26 cellular contexts compared by ENCODE assay signal in genomic region chr6:44305200-44305725, GRCh38. TPM values are rescaled to one million over a fixed set of nuclear protein-coding genes. Genes with fewer than 3 reads are reported as not detected.
A peak's percentile ranks its signal among the peaks of the same experiment; 100 is the strongest.
DNase-seq lines count a peak whose midpoint lies in the region; ATAC-seq and TF ChIP-seq lines count a peak whose summit lies in the region.
"Had no signal": no experiment of that assay in that cellular context is flagged by ENCODE, and none has a peak within 500 bp of the region (broad histone marks: within the 10 kb centered on the region; RNA-seq: fewer than 3 reads in every experiment).

No MANE protein-coding gene starts in this region.

- H2BK12ac ChIP-seq in H9 (ENCODE audit: insufficient read length, low read depth, low read length) = no peak overlapping the region

- no peak overlapping the region for H3K27ac ChIP-seq in H9 (ENCODE audit: insufficient read length, low read depth, low read length)
- H3K27ac ChIP-seq in angular gyrus (ENCODE audit: low read depth, low read length) = peak overlapping the region; percentile 49
- no peak overlapping the region for H3K27ac ChIP-seq in smooth muscle cell (ENCODE audit: low read depth)
- H3K27ac ChIP-seq in psoas muscle = no peak overlapping the region
- H3K27ac ChIP-seq: body of pancreas, colonic mucosa, esophagus squamous epithelium, left lung, pancreas, right atrium auricular region, transverse colon had no signal

- H3T11ph ChIP-seq in H9 (ENCODE audit: low read length) = no peak overlapping the region

- H3K27ac Mint-ChIP-seq in H9 = peak overlapping the region; percentile 70 to 92 (median 90); a peak in 5 of 7 replicates
- H3K27ac Mint-ChIP-seq: activated CD8-positive, alpha-beta memory T cell treated with anti-CD3 and anti-CD28 coated beads, Interleukin-2, amount 10 ng/mL, durations not matched to agents 7 days and 5 days; activated naive CD8-positive, alpha-beta T cell; natural killer cell; stimulated activated naive CD8-positive, alpha-beta T cell treated with anti-CD3 and anti-CD28 coated beads, Interleukin-15, amount 100 ng/mL, for 72 hours had no signal

- no peak overlapping the region for H3K4me3 ChIP-seq in smooth muscle cell
- no peak overlapping the region for H3K4me3 ChIP-seq in psoas muscle
- H3K4me3 ChIP-seq: body of pancreas, colonic mucosa, esophagus squamous epithelium, left lung, pancreas, right atrium auricular region, transverse colon had no signal

- no peak overlapping the region for H3K23ac ChIP-seq in H9 (ENCODE audit: insufficient read length, low read depth, low read length)

- no peak overlapping the region for H2AFZ ChIP-seq in H9 (ENCODE audit: low read length)
- H2AFZ ChIP-seq in smooth muscle cell (ENCODE audit: low read depth) = no peak overlapping the region

- H3K23me2 ChIP-seq in H9 (ENCODE audit: insufficient read length, low read depth, low read length, poor library complexity, severe bottlenecking) = no peaks in the 10 kb centered on the region

- H2AK5ac ChIP-seq in H9 (ENCODE audit: insufficient read length, low read length) = no peak overlapping the region

- peaks cover 39 to 88% (median 85%) of the 10 kb centered on the region in 3 experiments for H3K36me3 Mint-ChIP-seq in H9 (ENCODE audit: insufficient read depth in 1 of 3, low read depth in 3 of 3)

- H3K56ac ChIP-seq in H9 (ENCODE audit: insufficient read length, low read depth, low read length) = no peak overlapping the region

- no peak overlapping the region for H4K8ac ChIP-seq in H9 (replicated peaks; ENCODE audit: insufficient read length, low read depth, low read length)

- no peak overlapping the region for H2BK120ac ChIP-seq in H9 (ENCODE audit: low read depth, low read length, poor library complexity, severe bottlenecking)

- H3K27me3 ChIP-seq in H9 (ENCODE audit: insufficient read depth, low read length) (peaks cover 2% of the 10 kb centered on the region; the same call in 1 of the 2 replicates), smooth muscle cell (ENCODE audit: low read depth) (no peaks in the 10 kb centered on the region), psoas muscle (ENCODE audit: insufficient read depth in 3 of 3, low read length in 2 of 3) (no peaks in the 10 kb centered on the region)
- H3K27me3 ChIP-seq: body of pancreas, colonic mucosa, esophagus squamous epithelium, left lung, pancreas, right atrium auricular region, transverse colon had no signal

- no CpG with 5 or more reads among the region's 5 CpGs for WGBS in H9 (ENCODE audit: extremely low coverage, insufficient read length, low lambda C conversion rate)
- WGBS in smooth muscle cell (ENCODE audit: low lambda C conversion rate) = 91% methylated on average over 5 of the region's 5 CpGs
- WGBS in psoas muscle, 3 donors = 85 to 88% (median 87%) methylated on average over 4 to 5 of the region's 5 CpGs

- no peaks in the 10 kb centered on the region for H3F3A ChIP-seq in smooth muscle cell (ENCODE audit: low read depth)

- no peak overlapping the region for H2BK15ac ChIP-seq in H9 (ENCODE audit: low read depth, low read length)

- H3K79me2 ChIP-seq in H9 (ENCODE audit: insufficient read depth, low read length) = no peaks in the 10 kb centered on the region
- no peaks in the 10 kb centered on the region for H3K79me2 ChIP-seq in smooth muscle cell (ENCODE audit: low read depth)

- H3K9ac ChIP-seq in H9 (ENCODE audit: extremely low read depth, insufficient read length, low read length) (no peak overlapping the region), smooth muscle cell (ENCODE audit: low read depth) (no peak overlapping the region)

- peak overlapping the region in 1 of 2 experiments; percentile 18; a peak in 1 of 5 replicates for H3K4me3 Mint-ChIP-seq in H9
- H3K4me3 Mint-ChIP-seq: activated CD8-positive, alpha-beta memory T cell treated with anti-CD3 and anti-CD28 coated beads, Interleukin-2, amount 10 ng/mL, durations not matched to agents 7 days and 5 days; activated naive CD8-positive, alpha-beta T cell; CD4-positive, alpha-beta memory T cell; natural killer cell; stimulated activated naive CD8-positive, alpha-beta T cell treated with anti-CD3 and anti-CD28 coated beads, Interleukin-15, amount 100 ng/mL, for 72 hours had no signal

- no peak overlapping the region for H3K4ac ChIP-seq in H9 (ENCODE audit: low read depth, low read length)

- TF ChIP-seq CTCF in H9 (conservative IDR thresholded peaks at IDR 0.05) (no peak), smooth muscle cell (IDR thresholded peaks at IDR 0.05; ENCODE audit: borderline replicate concordance, insufficient read depth, poor library complexity, severe bottlenecking) (no peak), psoas muscle (IDR thresholded peaks at IDR 0.05) (no peak)

- ATAC-seq in psoas muscle (no peak), GM18505 (IDR thresholded peaks at IDR 0.05; ENCODE audit: unreplicated experiment) (no peak)

- no peaks in the 10 kb centered on the region for H3K9me3 Mint-ChIP-seq in H9
- H3K9me3 Mint-ChIP-seq: CD4-positive, alpha-beta memory T cell; natural killer cell; stimulated activated naive CD8-positive, alpha-beta T cell treated with anti-CD3 and anti-CD28 coated beads, Interleukin-15, amount 100 ng/mL, for 72 hours had no signal

- no peaks in the 10 kb centered on the region for H4K20me1 ChIP-seq in H9 (ENCODE audit: control insufficient read depth, insufficient read depth, insufficient read length)
- no peaks in the 10 kb centered on the region for H4K20me1 ChIP-seq in smooth muscle cell (ENCODE audit: low read depth)

- no peak overlapping the region for H3K14ac ChIP-seq in H9 (ENCODE audit: insufficient read depth, low read length)

- H3K9me3 ChIP-seq in H9 (ENCODE audit: control insufficient read depth, low read depth, low read length) (no peaks in the 10 kb centered on the region), smooth muscle cell (replicated peaks; ENCODE audit: low read depth) (no peaks in the 10 kb centered on the region), psoas muscle (no peaks in the 10 kb centered on the region)
- H3K9me3 ChIP-seq: body of pancreas, colonic mucosa, esophagus squamous epithelium, left lung, pancreas, right atrium auricular region, transverse colon had no signal

- DNase-seq in ELF-1 (ENCODE audit: low read depth, low spot score) = peak; percentile 16
- no peak for DNase-seq in H9
- DNase-seq in mesenteric fat pad (ENCODE audit: low spot score) = peak; percentile 47
- DNase-seq in superior temporal gyrus (ENCODE audit: extremely low spot score) = no peak
- DNase-seq in smooth muscle cell (lab: John Stamatoyannopoulos, UW; ENCODE audit: unreplicated experiment) = no peak
- no peak for DNase-seq in psoas muscle
- DNase-seq: colonic mucosa, esophagus squamous epithelium, left lung, NCI-H1048, NCI-H187, NCI-H2227 treated with DMSO at 0.1 percent for 48 hours, transverse colon had no signal

- no peaks in the 10 kb centered on the region for H3K79me1 ChIP-seq in H9 (ENCODE audit: insufficient read depth, low read depth, low read length, poor library complexity, severe bottlenecking)

- intact Hi-C loops in psoas muscle (cut with DNase I) = loop anchor here (5.0 kb wide), 1 partner anchor 38 kb away; the partner anchor contains the start of gene NFKBIE (in 2 of the 2)

- H3K4me1 ChIP-seq in H9 (ENCODE audit: insufficient read depth, low read length) = no peaks in the 10 kb centered on the region
- no peaks in the 10 kb centered on the region for H3K4me1 ChIP-seq in smooth muscle cell (ENCODE audit: low read depth)
- H3K4me1 ChIP-seq in psoas muscle = no peaks in the 10 kb centered on the region
- H3K4me1 ChIP-seq: body of pancreas, colonic mucosa, esophagus squamous epithelium, left lung, pancreas, right atrium auricular region had no signal

- H3K4me2 ChIP-seq in H9 (ENCODE audit: insufficient read depth, insufficient read length, low read length) (no peak overlapping the region), smooth muscle cell (no peak overlapping the region)

- no peaks in the 10 kb centered on the region for H3K27me3 Mint-ChIP-seq in H9 (ENCODE audit: low read depth)
- H3K27me3 Mint-ChIP-seq: activated CD8-positive, alpha-beta memory T cell treated with anti-CD3 and anti-CD28 coated beads, Interleukin-2, amount 10 ng/mL, durations not matched to agents 7 days and 5 days; activated naive CD8-positive, alpha-beta T cell; CD4-positive, alpha-beta memory T cell; stimulated activated naive CD8-positive, alpha-beta T cell treated with anti-CD3 and anti-CD28 coated beads, Interleukin-15, amount 100 ng/mL, for 72 hours had no signal

- no peak overlapping the region for H2BK5ac ChIP-seq in H9 (ENCODE audit: insufficient read length, low read length)

- no peaks in the 10 kb centered on the region for H3K36me3 ChIP-seq in smooth muscle cell (ENCODE audit: low read depth)
- peaks cover 4 to 99% of the 10 kb centered on the region in 2 donors for H3K36me3 ChIP-seq in psoas muscle (ENCODE audit: insufficient read depth in 1 of 2, low read depth in 1 of 2)
- H3K36me3 ChIP-seq: colonic mucosa had no signal

- TF ChIP-seq POLR2A in GM18505 (IDR thresholded peaks at IDR 0.05; ENCODE audit: borderline replicate concordance, extremely low read depth, insufficient read depth, insufficient read length) = no peak

- H2BK20ac ChIP-seq in H9 (ENCODE audit: low read depth, low read length, poor library complexity, severe bottlenecking) = no peak overlapping the region

- no peak overlapping the region for H4K5ac ChIP-seq in H9 (ENCODE audit: insufficient read length, low read depth, low read length)

- H3K4me1 Mint-ChIP-seq in H9 = no peaks in the 10 kb centered on the region

- H4K91ac ChIP-seq in H9 (ENCODE audit: insufficient read length, low read depth, low read length) = no peak overlapping the region

- H3K18ac ChIP-seq in H9 (ENCODE audit: insufficient read length, low read depth, low read length) = peak overlapping the region; percentile 35

RNA-seq across cellular contexts. Expression of gene AARS2, which starts 7.9 kb away (rescaled TPM):
- total RNA-seq in H9 (2021) (21.7 and 22.1 TPM in 2 replicates), mesenteric fat pad (8.1 TPM), smooth muscle cell (7.5 and 8.6 TPM in 2 replicates), psoas muscle (1 to 10 TPM; 4.4 to 7.4 (median 5.1) TPM)
- polyA plus RNA-seq in smooth muscle cell (15.1 and 21.5 TPM in 2 replicates), psoas muscle (1 to 10 TPM; 2.2 to 4.3 (median 3.0) TPM)

RNA-seq across cellular contexts. Expression of gene TMEM151B, which starts 35.0 kb away (rescaled TPM):
- total RNA-seq in H9 (2021) = 2.4 and 2.7 TPM in 2 replicates
- total RNA-seq in mesenteric fat pad = not detected
- 0.04 TPM in 1 of 2 replicates, not detected in the other for total RNA-seq in smooth muscle cell
- not detected in 2 replicates for polyA plus RNA-seq in smooth muscle cell
- not detected for total RNA-seq in psoas muscle
- polyA plus RNA-seq in psoas muscle = under 1 TPM in 2 of 3 donors, not detected in 1; 0.04 to 0.07 TPM
- total RNA-seq: CD4-positive, alpha-beta memory T cell; esophagus squamous epithelium; left lung; natural killer cell; T-helper 1 cell treated with Interleukin-12 subunit alpha and Interleukin-12 subunit beta and Interleukin-4 antibody, amounts not matched to agents 30 ng/mL and 1 ng/mL, for 36 hours had no signal
- polyA plus RNA-seq: CD4-positive, alpha-beta memory T cell had no signal

RNA-seq across cellular contexts. Expression of gene SPATS1, which starts 37.2 kb away (rescaled TPM):
- not detected in 2 replicates for total RNA-seq in H9 (2021)
- not detected for total RNA-seq in mesenteric fat pad
- not detected in 2 replicates for total RNA-seq in smooth muscle cell
- not detected in 2 replicates for polyA plus RNA-seq in smooth muscle cell
- total RNA-seq in psoas muscle = not detected
- polyA plus RNA-seq in psoas muscle = not detected
- total RNA-seq: activated CD8-positive, alpha-beta memory T cell treated with anti-CD3 and anti-CD28 coated beads, Interleukin-2, amount 10 ng/mL, durations not matched to agents 7 days and 5 days; body of pancreas; CD4-positive, alpha-beta memory T cell; colonic mucosa; esophagus squamous epithelium; H4; natural killer cell; right atrium auricular region; RPMI7951; T-helper 1 cell treated with Interleukin-12 subunit alpha and Interleukin-12 subunit beta and Interleukin-4 antibody, amounts not matched to agents 30 ng/mL and 1 ng/mL, for 36 hours; transverse colon had no signal
- polyA plus RNA-seq: CD4-positive, alpha-beta memory T cell had no signal

RNA-seq across cellular contexts. Expression of gene NFKBIE, which starts 39.9 kb away (rescaled TPM):
- 9.7 and 12.1 TPM in 2 replicates for total RNA-seq in H9 (2021)
- total RNA-seq in mesenteric fat pad = 6.6 TPM
- total RNA-seq in smooth muscle cell = 7.0 and 11.4 TPM in 2 replicates
- polyA plus RNA-seq in smooth muscle cell = 11.3 and 12.3 TPM in 2 replicates
- total RNA-seq in psoas muscle = 1 to 10 TPM; 2.1 to 5.0 (median 3.0) TPM
- polyA plus RNA-seq in psoas muscle = 1 to 10 TPM; 2.8 to 5.2 (median 4.0) TPM

RNA-seq across cellular contexts. Expression of gene SLC35B2, which starts 47.9 kb away (rescaled TPM):
- 34.5 and 36.1 TPM in 2 replicates for total RNA-seq in H9 (2021)
- total RNA-seq in mesenteric fat pad = 27.4 TPM
- 68.6 and 78.0 TPM in 2 replicates for total RNA-seq in smooth muscle cell
- 112 and 117 TPM in 2 replicates for polyA plus RNA-seq in smooth muscle cell
- 10 to 100 TPM; 10.9 to 23.3 (median 18.0) TPM for total RNA-seq in psoas muscle
- polyA plus RNA-seq in psoas muscle = 10 to 100 TPM; 16.0 to 23.6 (median 20.8) TPM

Comparison
In these comparisons a context has a peak if more than half of its experiments do, and no peak if none do; other contexts are left out.
1. DNase-seq: peak in ELF-1 (single experiment) and mesenteric fat pad (single experiment); none in H9 (single experiment), superior temporal gyrus (single experiment), smooth muscle cell (single experiment) and psoas muscle (0 of 2).